Comparison of ENCODE assay signal across 21 cellular contexts in genomic region chr19:55539082-55539715, GRCh38. TPM values are rescaled to one million over a fixed set of nuclear protein-coding genes. Genes with fewer than 3 reads are reported as not detected.
DNase-seq lines count a peak whose midpoint lies in the region; ATAC-seq, FAIRE-seq and TF ChIP-seq lines count a peak whose summit lies in the region.
"Had no signal": no experiment of that assay in that cellular context is flagged by ENCODE, and none has a peak within 500 bp of the region (broad histone marks: within the 10 kb centered on the region; RNA-seq: fewer than 3 reads in every experiment).

No MANE protein-coding gene starts in this region.

- H3K27me3 Mint-ChIP-seq in progenitor cell of endocrine pancreas (peaks cover 9% of the 10 kb centered on the region), immature natural killer cell (ENCODE audit: low read depth in 3 of 3) (peaks cover 0 to 4% (median 3%) of the 10 kb centered on the region in 3 donors)

- H3K27ac Mint-ChIP-seq in progenitor cell of endocrine pancreas (peak overlapping the region; percentile 76), immature natural killer cell (no peak overlapping the region)
- H3K27ac Mint-ChIP-seq: CD4-positive, alpha-beta T cell had no signal

- H3K4me1 Mint-ChIP-seq in progenitor cell of endocrine pancreas (ENCODE audit: low read depth) (no peaks in the 10 kb centered on the region), immature natural killer cell (no peaks in the 10 kb centered on the region)

- H3K4me3 Mint-ChIP-seq in progenitor cell of endocrine pancreas (ENCODE audit: low read depth) (no peak overlapping the region), immature natural killer cell (no peak overlapping the region)
- H3K4me3 Mint-ChIP-seq: CD4-positive, alpha-beta T cell had no signal

- no peak for TF ChIP-seq CTCF in progenitor cell of endocrine pancreas (IDR thresholded peaks at IDR 0.05; ENCODE audit: unreplicated experiment)

- FAIRE-seq in HTR-8/SVneo (lab: Jason Lieb, UNC): peak; percentile 38

- H3K9me3 Mint-ChIP-seq in progenitor cell of endocrine pancreas (ENCODE audit: low read depth) (peaks cover 4% of the 10 kb centered on the region), immature natural killer cell (no peaks in the 10 kb centered on the region)
- H3K9me3 Mint-ChIP-seq: CD4-positive, alpha-beta T cell had no signal

- DNase-seq in HTR-8/SVneo (ENCODE audit: insufficient read length, low spot score): no peak
- peak; percentile 14 for DNase-seq in iPS-NIHi11 (ENCODE audit: low spot score)
- DNase-seq in progenitor cell of endocrine pancreas (ENCODE audit: low spot score, unreplicated experiment): no peak
- DNase-seq in immature natural killer cell: no peak
- DNase-seq: CD4-positive, alpha-beta T cell; COR-L47; DMS79; GM23248; HCEC 1CT; Karpas-422; NCI-H1694; NCI-H2081; NCI-H2171; NCI-H345; NCI-H524; NCI-H774; SIG-M5; SK-N-SH had no signal

- no peaks in the 10 kb centered on the region for H3K36me3 Mint-ChIP-seq in progenitor cell of endocrine pancreas (ENCODE audit: insufficient read depth)
- H3K36me3 Mint-ChIP-seq in immature natural killer cell: no peaks in the 10 kb centered on the region

- ATAC-seq in HG03095 (IDR thresholded peaks at IDR 0.05; ENCODE audit: unreplicated experiment): no peak
- ATAC-seq: Panc1 had no signal

RNA-seq across cellular contexts. Expression of gene SBK2, which starts 2.3 kb away (rescaled TPM):
- total RNA-seq in progenitor cell of endocrine pancreas: 1.9 and 2.3 TPM in 2 replicates
- not detected for polyA plus RNA-seq in immature natural killer cell
- total RNA-seq: CD4-positive, alpha-beta T cell; GM23248 had no signal
- polyA plus RNA-seq: GM23248 had no signal

RNA-seq across cellular contexts. Expression of gene SBK3, which starts 6.1 kb away (rescaled TPM):
- total RNA-seq in progenitor cell of endocrine pancreas: 0.64 TPM in 1 of 2 replicates, not detected in the other
- not detected for polyA plus RNA-seq in immature natural killer cell
- total RNA-seq: CD4-positive, alpha-beta T cell; GM23248; M059J had no signal
- polyA plus RNA-seq: GM23248 had no signal

RNA-seq across cellular contexts. Expression of gene ZNF579, which starts 41.4 kb away (rescaled TPM):
- 26.6 and 29.1 TPM in 2 replicates for total RNA-seq in progenitor cell of endocrine pancreas
- under 1 TPM in 2 of 3 donors, not detected in 1; 0.19 to 0.64 TPM for polyA plus RNA-seq in immature natural killer cell

RNA-seq across cellular contexts. Expression of gene SSC5D, which starts 51.0 kb away (rescaled TPM):
- 1.1 and 1.6 TPM in 2 replicates for total RNA-seq in progenitor cell of endocrine pancreas
- not detected for polyA plus RNA-seq in immature natural killer cell

RNA-seq across cellular contexts. Expression of gene NAT14, which starts 54.2 kb away (rescaled TPM):
- total RNA-seq in progenitor cell of endocrine pancreas: 62.6 and 69.7 TPM in 2 replicates
- 1 to 10 TPM in 2 of 3 donors, not detected in 1; 2.7 to 4.8 TPM for polyA plus RNA-seq in immature natural killer cell
